9 cellular contexts compared by ENCODE assay signal in the genomic region with DNA sequence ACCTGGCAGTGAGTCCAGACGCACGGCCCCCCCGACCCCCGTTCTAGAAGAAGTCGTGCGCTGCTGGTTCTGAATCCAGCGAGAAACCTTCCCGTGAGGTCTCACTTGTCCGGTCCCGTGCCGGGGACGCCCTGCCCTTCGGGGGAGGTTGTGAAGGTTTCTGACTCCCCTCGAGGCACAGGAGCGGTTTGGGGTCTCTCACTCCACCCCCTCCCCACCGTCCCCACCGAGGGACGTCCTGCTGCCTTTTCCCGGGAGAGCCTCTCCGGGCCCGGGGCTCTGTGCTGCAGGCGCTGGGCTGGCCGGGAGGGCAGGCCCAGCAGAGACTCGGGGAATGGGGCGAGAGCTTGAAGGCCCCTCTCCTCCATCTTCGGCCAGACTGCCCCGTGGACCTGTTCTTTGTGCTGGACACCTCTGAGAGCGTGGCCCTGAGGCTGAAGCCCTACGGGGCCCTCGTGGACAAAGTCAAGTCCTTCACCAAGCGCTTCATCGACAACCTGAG. TPM values are rescaled to one million over a fixed set of nuclear protein-coding genes. Genes with fewer than 3 reads are reported as not detected.
DNase-seq lines count a peak whose midpoint lies in the region; ATAC-seq and TF ChIP-seq lines count a peak whose summit lies in the region.
"Had no signal": no experiment of that assay in that cellular context is flagged by ENCODE, and none has a peak within 500 bp of the region (broad histone marks: within the 10 kb centered on the region; RNA-seq: fewer than 3 reads in every experiment).

No MANE protein-coding gene starts in this region.

- H3K27ac ChIP-seq in SJCRH30 (no peak overlapping the region), osteoblast (ENCODE audit: low read depth, low read length) (peak overlapping the region; percentile 94)

- H3K36me3 Mint-ChIP-seq in CD14-positive monocyte: no peaks in the 10 kb centered on the region

- H3K9me3 ChIP-seq in SJCRH30 (replicated peaks) (no peaks in the 10 kb centered on the region), osteoblast (ENCODE audit: low read depth, low read length) (no peaks in the 10 kb centered on the region)

- ATAC-seq in HG02763 (IDR thresholded peaks at IDR 0.05; ENCODE audit: unreplicated experiment): no peak

- no peaks in the 10 kb centered on the region for H3K36me3 ChIP-seq in SJCRH30
- H3K36me3 ChIP-seq in osteoblast (ENCODE audit: insufficient read depth, low read length): peaks cover 45% of the 10 kb centered on the region

- no peaks in the 10 kb centered on the region for H3K27me3 ChIP-seq in SJCRH30
- no peaks in the 10 kb centered on the region for H3K27me3 ChIP-seq in osteoblast (ENCODE audit: insufficient read depth, low read length)

- H3K79me2 ChIP-seq in osteoblast (ENCODE audit: insufficient read depth, low read length): peaks cover 64% of the 10 kb centered on the region

- intact Hi-C loops in CD14-positive monocyte (cut with micrococcal nuclease): no loop called here

- TF ChIP-seq CTCF in CD14-positive monocyte (IDR thresholded peaks at IDR 0.05) (no peak), fibroblast of pulmonary artery (IDR thresholded peaks at IDR 0.05; ENCODE audit: low read length, missing control alignments) (no peak), osteoblast (IDR thresholded peaks at IDR 0.05; ENCODE audit: extremely low read depth, low read depth, low read length) (no peak)

- H3K27ac Mint-ChIP-seq in CD14-positive monocyte: no peak overlapping the region

- peak; percentile 41 for DNase-seq in CD14-positive monocyte (ENCODE audit: low spot score)
- peak in 1 of 2 experiments; percentile 15 for DNase-seq in SJCRH30
- DNase-seq in fibroblast of pulmonary artery (ENCODE audit: low read depth): no peak
- DNase-seq in osteoblast (ENCODE audit: insufficient read length, low spot score, missing footprints): peak; percentile 92
- no peak for DNase-seq in NCI-H2081 treated with DMSO at 0.1 percent for 48 hours (lab: John Stamatoyannopoulos, UW)
- no peak for DNase-seq in activated CD4-positive, alpha-beta T cell treated with anti-CD3 and anti-CD28 coated beads for 4 hours
- DNase-seq in NOMO-1 treated with DMSO at 0.1 percent for 48 hours (lab: John Stamatoyannopoulos, UW; ENCODE audit: unreplicated experiment): no peak
- DNase-seq: midbrain had no signal

- H3K9me3 Mint-ChIP-seq in CD14-positive monocyte: peaks cover 0 to 4% (median 0%) of the 10 kb centered on the region in 7 donors

- peak overlapping the region; percentile 64 for H3K4me3 ChIP-seq in SJCRH30
- H3K4me3 ChIP-seq in fibroblast of pulmonary artery (replicated peaks; ENCODE audit: low read depth, low read length): peak overlapping the region; percentile 91
- peak overlapping the region; percentile 97 for H3K4me3 ChIP-seq in osteoblast (ENCODE audit: insufficient read depth, low read length)

- H3K4me1 ChIP-seq in SJCRH30 (peaks cover 4% of the 10 kb centered on the region), osteoblast (ENCODE audit: insufficient read depth, low read length) (peaks cover 24% of the 10 kb centered on the region)

- H2AFZ ChIP-seq in osteoblast (ENCODE audit: low read length): no peak overlapping the region

- H3K27me3 Mint-ChIP-seq in CD14-positive monocyte (ENCODE audit: low read depth in 3 of 3): peaks cover 21 to 40% (median 28%) of the 10 kb centered on the region in 3 donors

- peak overlapping the region in 1 of 2 donors; percentile 71 for H3K4me3 Mint-ChIP-seq in CD14-positive monocyte

- peak overlapping the region; percentile 82 for H3K4me2 ChIP-seq in osteoblast (ENCODE audit: insufficient read depth, low read length)

- H4K20me1 ChIP-seq in osteoblast (ENCODE audit: insufficient read depth, low read length): peaks cover 38% of the 10 kb centered on the region

- peaks cover 4% of the 10 kb centered on the region for H3K4me1 Mint-ChIP-seq in CD14-positive monocyte

RNA-seq across cellular contexts. Expression of a gene that starts 0.7 kb away (rescaled TPM):
- polyA plus RNA-seq in CD14-positive monocyte: under 1 TPM; 0.08 to 0.10 TPM
- total RNA-seq in SJCRH30 (2014; rRNA removed; shearing (Covaris generic)): 12.6 and 13.3 TPM in 2 replicates
- total RNA-seq in osteoblast: 1,531 and 1,612 TPM in 2 replicates

Comparison
In these comparisons a context has a peak if more than half of its experiments do, and no peak if none do; other contexts are left out.
1. DNase-seq: peak in CD14-positive monocyte (single experiment) and osteoblast (single experiment); none in fibroblast of pulmonary artery (single experiment), NCI-H2081 treated with DMSO at 0.1 percent for 48 hours (single experiment), activated CD4-positive, alpha-beta T cell treated with anti-CD3 and anti-CD28 coated beads for 4 hours (0 of 2) and NOMO-1 treated with DMSO at 0.1 percent for 48 hours (single experiment).
2. RNA of a gene that starts 0.7 kb away (total RNA-seq): 1,531 to 1,612 TPM in osteoblast; 12.6 to 13.3 TPM in SJCRH30; every median in the first group is over 100 times any median in the second.
3. Peak in every context shown above with its lines, with median percentiles within 50 percentile points of each other: H3K4me3 ChIP-seq.